In genomic region chr9:124320062-124320973, GRCh38 we compare ENCODE assay signal across 1 cellular context.
TF ChIP-seq lines count a peak whose summit lies in the region.

No MANE protein-coding gene starts in this region.

TF ChIP-seq in HepG2, 621 proteins besides CTCF, POLR2A, EP300 and RAD21 (continued from another document and continues in another):
- TF ChIP-seq, protein P1, sequence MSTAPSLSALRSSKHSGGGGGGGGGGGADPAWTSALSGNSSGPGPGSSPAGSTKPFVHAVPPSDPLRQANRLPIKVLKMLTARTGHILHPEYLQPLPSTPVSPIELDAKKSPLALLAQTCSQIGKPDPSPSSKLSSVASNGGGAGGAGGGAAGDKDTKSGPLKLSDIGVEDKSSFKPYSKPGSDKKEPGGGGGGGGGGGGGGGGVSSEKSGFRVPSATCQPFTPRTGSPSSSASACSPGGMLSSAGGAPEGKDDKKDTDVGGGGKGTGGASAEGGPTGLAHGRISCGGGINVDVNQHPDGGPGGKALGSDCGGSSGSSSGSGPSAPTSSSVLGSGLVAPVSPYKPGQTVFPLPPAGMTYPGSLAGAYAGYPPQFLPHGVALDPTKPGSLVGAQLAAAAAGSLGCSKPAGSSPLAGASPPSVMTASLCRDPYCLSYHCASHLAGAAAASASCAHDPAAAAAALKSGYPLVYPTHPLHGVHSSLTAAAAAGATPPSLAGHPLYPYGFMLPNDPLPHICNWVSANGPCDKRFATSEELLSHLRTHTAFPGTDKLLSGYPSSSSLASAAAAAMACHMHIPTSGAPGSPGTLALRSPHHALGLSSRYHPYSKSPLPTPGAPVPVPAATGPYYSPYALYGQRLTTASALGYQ (CRISPR knock-in tag; IDR thresholded peaks at IDR 0.05), result no peak
- TF ChIP-seq, protein P2, sequence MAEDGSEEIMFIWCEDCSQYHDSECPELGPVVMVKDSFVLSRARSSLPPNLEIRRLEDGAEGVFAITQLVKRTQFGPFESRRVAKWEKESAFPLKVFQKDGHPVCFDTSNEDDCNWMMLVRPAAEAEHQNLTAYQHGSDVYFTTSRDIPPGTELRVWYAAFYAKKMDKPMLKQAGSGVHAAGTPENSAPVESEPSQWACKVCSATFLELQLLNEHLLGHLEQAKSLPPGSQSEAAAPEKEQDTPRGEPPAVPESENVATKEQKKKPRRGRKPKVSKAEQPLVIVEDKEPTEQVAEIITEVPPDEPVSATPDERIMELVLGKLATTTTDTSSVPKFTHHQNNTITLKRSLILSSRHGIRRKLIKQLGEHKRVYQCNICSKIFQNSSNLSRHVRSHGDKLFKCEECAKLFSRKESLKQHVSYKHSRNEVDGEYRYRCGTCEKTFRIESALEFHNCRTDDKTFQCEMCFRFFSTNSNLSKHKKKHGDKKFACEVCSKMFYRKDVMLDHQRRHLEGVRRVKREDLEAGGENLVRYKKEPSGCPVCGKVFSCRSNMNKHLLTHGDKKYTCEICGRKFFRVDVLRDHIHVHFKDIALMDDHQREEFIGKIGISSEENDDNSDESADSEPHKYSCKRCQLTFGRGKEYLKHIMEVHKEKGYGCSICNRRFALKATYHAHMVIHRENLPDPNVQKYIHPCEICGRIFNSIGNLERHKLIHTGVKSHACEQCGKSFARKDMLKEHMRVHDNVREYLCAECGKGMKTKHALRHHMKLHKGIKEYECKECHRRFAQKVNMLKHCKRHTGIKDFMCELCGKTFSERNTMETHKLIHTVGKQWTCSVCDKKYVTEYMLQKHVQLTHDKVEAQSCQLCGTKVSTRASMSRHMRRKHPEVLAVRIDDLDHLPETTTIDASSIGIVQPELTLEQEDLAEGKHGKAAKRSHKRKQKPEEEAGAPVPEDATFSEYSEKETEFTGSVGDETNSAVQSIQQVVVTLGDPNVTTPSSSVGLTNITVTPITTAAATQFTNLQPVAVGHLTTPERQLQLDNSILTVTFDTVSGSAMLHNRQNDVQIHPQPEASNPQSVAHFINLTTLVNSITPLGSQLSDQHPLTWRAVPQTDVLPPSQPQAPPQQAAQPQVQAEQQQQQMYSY (CRISPR knock-in tag; IDR thresholded peaks at IDR 0.05), result no peak
- TF ChIP-seq ZNF264 (CRISPR knock-in tag; IDR thresholded peaks at IDR 0.05) (no peak), SP4 (CRISPR knock-in tag; IDR thresholded peaks at IDR 0.05) (peak; percentile 21; the same call in 1 of the 2 replicates), PAWR (CRISPR knock-in tag; IDR thresholded peaks at IDR 0.05; ENCODE audit: borderline replicate concordance) (no peak), SOX6 (IDR thresholded peaks at IDR 0.05) (no peak), SOX6 (CRISPR knock-in tag; IDR thresholded peaks at IDR 0.05) (peak; percentile 14; the same call in 1 of the 2 replicates), GATA4 (IDR thresholded peaks at IDR 0.05; ENCODE audit: borderline replicate concordance, low read depth) (no peak), MBNL3 (CRISPR knock-in tag; conservative IDR thresholded peaks at IDR 0.05) (no peak), ZNF543 (CRISPR knock-in tag; IDR thresholded peaks at IDR 0.05) (no peak), ZNF256 (CRISPR knock-in tag; conservative IDR thresholded peaks at IDR 0.05) (no peak), GTF3A (CRISPR knock-in tag; conservative IDR thresholded peaks at IDR 0.05) (no peak), KIAA2018 (CRISPR knock-in tag; IDR thresholded peaks at IDR 0.05; ENCODE audit: borderline replicate concordance) (no peak), NFE2L2 (IDR thresholded peaks at IDR 0.05; ENCODE audit: low read length) (no peak), MTA3 (CRISPR knock-in tag; IDR thresholded peaks at IDR 0.05) (no peak), RFX1 (IDR thresholded peaks at IDR 0.05) (no peak), KLF12 (CRISPR knock-in tag; IDR thresholded peaks at IDR 0.05; ENCODE audit: borderline replicate concordance) (peak; percentile 93; the same call in 1 of the 2 replicates), YEATS2 (CRISPR knock-in tag; IDR thresholded peaks at IDR 0.05; ENCODE audit: borderline replicate concordance) (0 out of 2 replicates have a peak, but pooled peaks have one; percentile 12), CHCHD3 (CRISPR knock-in tag; IDR thresholded peaks at IDR 0.05) (no peak), TEAD2 (CRISPR knock-in tag; IDR thresholded peaks at IDR 0.05) (no peak), ZNF414 (CRISPR knock-in tag; IDR thresholded peaks at IDR 0.05) (no peak), RBAK (CRISPR knock-in tag; IDR thresholded peaks at IDR 0.05) (no peak), TARDBP (CRISPR knock-in tag; IDR thresholded peaks at IDR 0.05) (no peak), GPN1 (CRISPR knock-in tag; IDR thresholded peaks at IDR 0.05; ENCODE audit: borderline replicate concordance) (no peak), NCOA5 (CRISPR knock-in tag; IDR thresholded peaks at IDR 0.05) (no peak), POLR2G (IDR thresholded peaks at IDR 0.05; ENCODE audit: low read depth, low read length) (no peak), ZBTB38 (CRISPR knock-in tag; IDR thresholded peaks at IDR 0.05) (no peak), ZNF274 (CRISPR knock-in tag; IDR thresholded peaks at IDR 0.05) (no peak), ZNF292 (CRISPR knock-in tag; IDR thresholded peaks at IDR 0.05; ENCODE audit: borderline replicate concordance, low read depth) (no peak), ZNF687 (CRISPR knock-in tag; IDR thresholded peaks at IDR 0.05) (peak; percentile 49), ZSCAN20 (CRISPR knock-in tag; IDR thresholded peaks at IDR 0.05; ENCODE audit: borderline replicate concordance) (no peak), ZNF136 (CRISPR knock-in tag; IDR thresholded peaks at IDR 0.05; ENCODE audit: low read depth) (no peak), TCF12 (IDR thresholded peaks at IDR 0.05) (no peak), TCF12 (CRISPR knock-in tag; IDR thresholded peaks at IDR 0.05) (no peak), MEF2D (CRISPR knock-in tag; IDR thresholded peaks at IDR 0.05) (no peak), SAFB2 (CRISPR knock-in tag; IDR thresholded peaks at IDR 0.05; ENCODE audit: borderline replicate concordance, low read depth) (no peak), ZNF230 (CRISPR knock-in tag; IDR thresholded peaks at IDR 0.05) (no peak), ZNF251 (CRISPR knock-in tag; IDR thresholded peaks at IDR 0.05) (no peak), FLYWCH1 (CRISPR knock-in tag; IDR thresholded peaks at IDR 0.05) (0 out of 2 replicates have a peak, but pooled peaks have one; percentile 47), BCL6 (CRISPR knock-in tag; IDR thresholded peaks at IDR 0.05) (no peak)
- TF ChIP-seq, protein P3, sequence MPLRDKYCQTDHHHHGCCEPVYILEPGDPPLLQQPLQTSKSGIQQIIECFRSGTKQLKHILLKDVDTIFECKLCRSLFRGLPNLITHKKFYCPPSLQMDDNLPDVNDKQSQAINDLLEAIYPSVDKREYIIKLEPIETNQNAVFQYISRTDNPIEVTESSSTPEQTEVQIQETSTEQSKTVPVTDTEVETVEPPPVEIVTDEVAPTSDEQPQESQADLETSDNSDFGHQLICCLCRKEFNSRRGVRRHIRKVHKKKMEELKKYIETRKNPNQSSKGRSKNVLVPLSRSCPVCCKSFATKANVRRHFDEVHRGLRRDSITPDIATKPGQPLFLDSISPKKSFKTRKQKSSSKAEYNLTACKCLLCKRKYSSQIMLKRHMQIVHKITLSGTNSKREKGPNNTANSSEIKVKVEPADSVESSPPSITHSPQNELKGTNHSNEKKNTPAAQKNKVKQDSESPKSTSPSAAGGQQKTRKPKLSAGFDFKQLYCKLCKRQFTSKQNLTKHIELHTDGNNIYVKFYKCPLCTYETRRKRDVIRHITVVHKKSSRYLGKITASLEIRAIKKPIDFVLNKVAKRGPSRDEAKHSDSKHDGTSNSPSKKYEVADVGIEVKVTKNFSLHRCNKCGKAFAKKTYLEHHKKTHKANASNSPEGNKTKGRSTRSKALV (CRISPR knock-in tag; IDR thresholded peaks at IDR 0.05), result no peak
